10 cellular contexts compared by ENCODE assay signal in genomic region chr11:128021304-128022006, GRCh38.
DNase-seq lines count a peak whose midpoint lies in the region; ATAC-seq and TF ChIP-seq lines count a peak whose summit lies in the region.
"Had no signal": no experiment of that assay in that cellular context is flagged by ENCODE, and none has a peak within 500 bp of the region (broad histone marks: within the 10 kb centered on the region; RNA-seq: fewer than 3 reads in every experiment).

No MANE protein-coding gene starts in this region.

- H2BK120ac ChIP-seq in neuronal stem cell (ENCODE audit: low read depth, low read length), result no peak overlapping the region

- H4K91ac ChIP-seq in neuronal stem cell (ENCODE audit: low read depth, low read length, poor library complexity), result no peak overlapping the region

- peak; percentile 60 for TF ChIP-seq CTCF in brain microvascular endothelial cell (IDR thresholded peaks at IDR 0.05; ENCODE audit: low read depth, low read length, missing control alignments)

- H3K36me3 ChIP-seq in brain microvascular endothelial cell (replicated peaks), result no peaks in the 10 kb centered on the region
- H3K36me3 ChIP-seq in neuronal stem cell (replicated peaks in 1 of 2; ENCODE audit: control insufficient read depth in 2 of 2, insufficient read depth in 2 of 2, low read length in 2 of 2), result no peaks in the 10 kb centered on the region
- H3K36me3 ChIP-seq: BLaER1, SJCRH30 had no signal

- in situ Hi-C loops in brain microvascular endothelial cell (cut with HindIII; ENCODE audit: low pct_ligation_motif_present, low sequenced_read_pairs), result no loop called here

- H2BK12ac ChIP-seq in neuronal stem cell (ENCODE audit: low read length), result no peak overlapping the region

- no peak overlapping the region for H2BK5ac ChIP-seq in neuronal stem cell (ENCODE audit: low read length)

- no peak overlapping the region for H3K23ac ChIP-seq in neuronal stem cell (ENCODE audit: low read depth, low read length, poor library complexity)

- H3K9me3 ChIP-seq in neuronal stem cell (replicated peaks in 1 of 2; ENCODE audit: control insufficient read depth in 2 of 2, insufficient read depth in 1 of 2, low read depth in 1 of 2, low read length in 2 of 2), result no peaks in the 10 kb centered on the region
- H3K9me3 ChIP-seq: BLaER1, SJCRH30 had no signal

- H3K18ac ChIP-seq in neuronal stem cell (ENCODE audit: low read length), result no peak overlapping the region

- ATAC-seq in HG03520 (IDR thresholded peaks at IDR 0.05; ENCODE audit: unreplicated experiment), result peak; percentile 18

- no peak overlapping the region for H2BK15ac ChIP-seq in neuronal stem cell (ENCODE audit: low read length)

- no peak overlapping the region for H3K9ac ChIP-seq in neuronal stem cell (ENCODE audit: low read depth, low read length, poor library complexity)
- H3K9ac ChIP-seq: BLaER1 had no signal

- H3K4me2 ChIP-seq in neuronal stem cell (ENCODE audit: insufficient read depth, low read length, poor library complexity, severe bottlenecking), result no peak overlapping the region
- H3K4me2 ChIP-seq: BLaER1 had no signal

- H3K14ac ChIP-seq in neuronal stem cell (ENCODE audit: low read length), result peak overlapping the region; percentile 27

- peaks cover 2 to 7% of the 10 kb centered on the region in 2 donors for H3K4me1 ChIP-seq in neuronal stem cell (ENCODE audit: control insufficient read depth in 2 of 2, insufficient read depth in 1 of 2, low read depth in 1 of 2, low read length in 2 of 2)
- H3K4me1 ChIP-seq: BLaER1, SJCRH30 had no signal

- DNase-seq in NCI-H526 (lab: John Stamatoyannopoulos, UW) (peak; percentile 23 to 81), NCI-H526 treated with DMSO at 0.1 percent for 48 hours (lab: John Stamatoyannopoulos, UW) (no peak), brain microvascular endothelial cell (no peak), neuronal stem cell (ENCODE audit: low spot score) (peak; percentile 26), NCI-H510A treated with DMSO at 0.1 percent for 48 hours (lab: John Stamatoyannopoulos, UW) (no peak), MV-4-11 (lab: John Stamatoyannopoulos, UW) (no peak), NCI-H774 (lab: John Stamatoyannopoulos, UW) (no peak)

- H3K4me3 ChIP-seq in brain microvascular endothelial cell (ENCODE audit: low read depth, low read length) (no peak overlapping the region), neuronal stem cell (ENCODE audit: low read length in 2 of 2) (no peak overlapping the region)
- H3K4me3 ChIP-seq: BLaER1, SJCRH30 had no signal

- peak overlapping the region; percentile 52 for H2AFZ ChIP-seq in neuronal stem cell (ENCODE audit: low read length)

- H2AK5ac ChIP-seq in neuronal stem cell (ENCODE audit: low read depth, low read length), result no peak overlapping the region

- no CpG with 5 or more reads among the region's 6 CpGs for WGBS in neuronal stem cell (ENCODE audit: extremely low coverage in 2 of 2, insufficient read length in 2 of 2, insufficient replicate concordance in 1 of 2), 2 donors

- H3K27me3 ChIP-seq in brain microvascular endothelial cell (replicated peaks) (no peaks in the 10 kb centered on the region), neuronal stem cell (ENCODE audit: control insufficient read depth in 3 of 3, insufficient read depth in 3 of 3, low read depth in 1 of 3, low read length in 3 of 3) (no peaks in the 10 kb centered on the region)
- H3K27me3 ChIP-seq: BLaER1, SJCRH30 had no signal

- H3K79me1 ChIP-seq in neuronal stem cell (ENCODE audit: low read depth, low read length), result no peaks in the 10 kb centered on the region

- no peak overlapping the region for H3K27ac ChIP-seq in brain microvascular endothelial cell
- no peak overlapping the region for H3K27ac ChIP-seq in neuronal stem cell (replicated peaks; ENCODE audit: low read length)
- H3K27ac ChIP-seq: BLaER1, SJCRH30 had no signal

- H3K4ac ChIP-seq in neuronal stem cell (ENCODE audit: low read length), result no peak overlapping the region

- no peak overlapping the region for H4K8ac ChIP-seq in neuronal stem cell (ENCODE audit: low read depth, low read length)

Comparison
In these comparisons a context has a peak if more than half of its experiments do, and no peak if none do; other contexts are left out.
1. DNase-seq: peak in NCI-H526 (2 of 2) and neuronal stem cell (single experiment); none in NCI-H526 treated with DMSO at 0.1 percent for 48 hours (single experiment), brain microvascular endothelial cell (single experiment), NCI-H510A treated with DMSO at 0.1 percent for 48 hours (single experiment), MV-4-11 (single experiment) and NCI-H774 (single experiment).